Comparison of ENCODE assay signal across 8 cellular contexts in genomic region chr3:38455639-38456430, GRCh38. TPM values are rescaled to one million over a fixed set of nuclear protein-coding genes. Genes with fewer than 3 reads are reported as not detected.
A peak's percentile ranks its signal among the peaks of the same experiment; 100 is the strongest.
DNase-seq lines count a peak whose midpoint lies in the region; ATAC-seq, FAIRE-seq and TF ChIP-seq lines count a peak whose summit lies in the region.

No MANE protein-coding gene starts in this region.

- WGBS in pancreas, 2 donors, result 8 to 12% methylated on average over 15 of the region's 15 CpGs

- POLR2A ChIA-PET in T-cell (lab: Charles Lee), result no interaction called here

- peak; percentile 30 for ATAC-seq in GM21825 (IDR thresholded peaks at IDR 0.05; ENCODE audit: unreplicated experiment)
- peak in 3 of 4 experiments; percentile 33 to 39 (median 35) for ATAC-seq in T-cell (replicated peaks in 1 of 4)
- peak in 3 of 4 donors; percentile 0 to 1 (median 1) for ATAC-seq in pancreas

- H3K27me3 ChIP-seq in BE2C (no peaks in the 10 kb centered on the region), pancreas (no peaks in the 10 kb centered on the region)

- H3K9me3 Mint-ChIP-seq in T-cell, result peaks cover 0 to 1% (median under 1%) of the 10 kb centered on the region in 3 donors

- peak overlapping the region; percentile 76 to 92 (median 90) for H3K27ac ChIP-seq in pancreas

- H3K4me1 ChIP-seq in BE2C (peaks cover 6% of the 10 kb centered on the region; the same call in 1 of the 2 replicates), pancreas (peaks cover 21 to 42% (median 39%) of the 10 kb centered on the region in 3 donors)

- H3K27me3 Mint-ChIP-seq in T-cell, result peaks cover 0 to 5% of the 10 kb centered on the region in 2 donors

- H3K4me3 ChIP-seq in BE2C (ENCODE audit: low read depth, low read length) (peak overlapping the region; percentile 75), fibroblast of pulmonary artery (replicated peaks; ENCODE audit: low read depth, low read length) (peak overlapping the region; percentile 69), pancreas (peak overlapping the region; percentile 57 to 83 (median 70))

- peak overlapping the region; percentile 83 to 97 (median 96) for H3K4me3 Mint-ChIP-seq in T-cell

- peak; percentile 34 for DNase-seq in BE2C
- peak in 7 of 34 experiments; percentile 28 to 41 (median 32) for DNase-seq in T-cell
- DNase-seq in fibroblast of pulmonary artery (ENCODE audit: low read depth), result peak; percentile 30
- DNase-seq in pancreas, result peak in 3 of 6 donors; percentile 31 to 49 (median 49)
- DNase-seq in NCI-H1694 (lab: John Stamatoyannopoulos, UW), result no peak
- no peak for DNase-seq in activated CD4-positive, alpha-beta T cell treated with anti-CD3 and anti-CD28 coated beads, Interleukin-2, amount 50 U/mL, for 1 hour
- no peak for DNase-seq in HK-2 (ENCODE audit: unreplicated experiment)

- CTCF ChIA-PET in T-cell (lab: Charles Lee), result interaction anchor here (0.6 to 0.7 kb wide), 2 partner anchors 41 to 336 kb away, joined by 3 read pairs; partner anchors contain the start of gene EXOG (in 1 of the 2)

- H3K27ac Mint-ChIP-seq in T-cell, result peak overlapping the region in 1 of 2 donors; percentile 28

- no peaks in the 10 kb centered on the region for H3K36me3 Mint-ChIP-seq in T-cell

- FAIRE-seq in pancreas (lab: Jason Lieb, UNC), result no peak

- no peaks in the 10 kb centered on the region for H3K36me3 ChIP-seq in BE2C
- H3K36me3 ChIP-seq in pancreas, result no peaks in the 10 kb centered on the region

- intact Hi-C loops in pancreas (cut with DNase I), result no loop called here

- H3K9me3 ChIP-seq in BE2C (no peaks in the 10 kb centered on the region), pancreas (no peaks in the 10 kb centered on the region)

- TF ChIP-seq CTCF in BE2C (IDR thresholded peaks at IDR 0.05; ENCODE audit: low read depth, low read length) (no peak), fibroblast of pulmonary artery (IDR thresholded peaks at IDR 0.05; ENCODE audit: low read length, missing control alignments) (no peak), pancreas (IDR thresholded peaks at IDR 0.05) (no peak)

- peaks cover 12 to 33% (median 21%) of the 10 kb centered on the region in 3 donors for H3K4me1 Mint-ChIP-seq in T-cell

RNA-seq across cellular contexts. Expression of gene ACVR2B, which starts 2.1 kb away (rescaled TPM):
- polyA plus RNA-seq in BE2C (2012; ENCODE audit: insufficient read depth, insufficient read length, low read depth), result 3.8 TPM
- total RNA-seq in T-cell (10 to 100 TPM in 1 of 5 donors, 1 to 10 TPM in 4; 6.3 to 11.0 (median 8.1) TPM), pancreas (10 to 100 TPM in 1 of 6 donors, 1 to 10 TPM in 5; 4.1 to 10.9 (median 5.8) TPM)
- polyA plus RNA-seq in pancreas, result 1 to 10 TPM; 1.3 to 2.1 TPM

RNA-seq across cellular contexts. Expression of gene EXOG, which starts 40.3 kb away (rescaled TPM):
- 4.2 TPM for polyA plus RNA-seq in BE2C (2012; ENCODE audit: insufficient read depth, insufficient read length, low read depth)
- 10 to 100 TPM; 21.5 to 24.8 (median 22.9) TPM for total RNA-seq in T-cell
- total RNA-seq in pancreas, result 1 to 10 TPM; 3.7 to 6.6 (median 4.3) TPM
- 10 to 100 TPM in 1 of 2 donors, 1 to 10 TPM in 1; 6.4 to 10.3 TPM for polyA plus RNA-seq in pancreas

Comparison
In these comparisons a context has a peak if more than half of its experiments do, and no peak if none do; other contexts are left out.
1. DNase-seq: peak in BE2C (single experiment) and fibroblast of pulmonary artery (single experiment); none in NCI-H1694 (single experiment), activated CD4-positive, alpha-beta T cell treated with anti-CD3 and anti-CD28 coated beads, Interleukin-2, amount 50 U/mL, for 1 hour (single experiment) and HK-2 (single experiment).
2. Peak in every context shown above with its lines, with median percentiles within 50 percentile points of each other: H3K4me3 ChIP-seq and ATAC-seq.